34 cellular contexts compared by ENCODE assay signal in the genomic region with DNA sequence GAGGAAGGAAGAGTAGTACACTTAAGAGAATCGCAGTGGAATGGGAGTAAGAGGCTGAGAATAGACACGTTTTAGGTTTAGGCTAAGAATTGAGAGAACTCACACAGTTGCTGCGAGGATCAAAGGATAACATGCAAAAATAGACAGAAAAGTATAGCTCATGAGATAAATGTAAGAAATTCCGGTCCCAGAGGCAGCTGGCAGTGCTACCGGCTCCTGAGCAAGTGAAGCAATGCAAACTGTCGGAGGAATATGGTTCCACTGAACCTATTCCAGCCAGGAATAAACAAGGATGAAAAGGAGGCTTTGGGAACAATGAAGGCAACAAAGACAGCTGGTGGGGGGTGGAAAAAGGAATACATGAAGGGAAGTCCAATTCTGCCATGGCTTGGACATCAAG.
"Had no signal": no experiment of that assay in that cellular context is flagged by ENCODE, and none has a peak within 500 bp of the region (broad histone marks: within the 10 kb centered on the region; RNA-seq: fewer than 3 reads in every experiment).

No MANE protein-coding gene starts in this region.

- H3K9me3 ChIP-seq: MG63 had no signal

- H3K4me3 ChIP-seq: MG63 had no signal

- DNase-seq: MG63, MM.1S, MV-4-11, NCI-H1048, NCI-H1092, NCI-H1092 treated with DMSO at 0.1 percent for 48 hours, NCI-H1105, NCI-H1105 treated with DMSO at 0.1 percent for 48 hours, NCI-H1417, NCI-H1417 treated with DMSO at 0.1 percent for 48 hours, NCI-H1436, NCI-H1436 treated with DMSO at 0.1 percent for 48 hours, NCI-H146, NCI-H1694, NCI-H1694 treated with DMSO at 0.1 percent for 48 hours, NCI-H187, NCI-H187 treated with DMSO at 0.1 percent for 48 hours, NCI-H1930, NCI-H2029, NCI-H2029 treated with DMSO at 0.1 percent for 48 hours, NCI-H2081, NCI-H2081 treated with DMSO at 0.1 percent for 48 hours, NCI-H2107, NCI-H2171, NCI-H2171 treated with DMSO at 0.1 percent for 48 hours, NCI-H2227 treated with DMSO at 0.1 percent for 48 hours, NCI-H226, NCI-H345, NCI-H446, NCI-H446 treated with DMSO at 0.1 percent for 48 hours, NCI-H510A, NCI-H510A treated with DMSO at 0.1 percent for 48 hours, NCI-H524, NCI-H524 treated with DMSO at 0.1 percent for 48 hours had no signal

- H3K27me3 ChIP-seq: MG63 had no signal

- H3K36me3 ChIP-seq: MG63 had no signal
